Comparison of ENCODE assay signal across 7 cellular contexts in genomic region chr10:42665181-42665979, GRCh38. TPM values are rescaled to one million over a fixed set of nuclear protein-coding genes. Genes with fewer than 3 reads are reported as not detected.
A peak's percentile ranks its signal among the peaks of the same experiment; 100 is the strongest.
DNase-seq lines count a peak whose midpoint lies in the region; ATAC-seq and TF ChIP-seq lines count a peak whose summit lies in the region.
"Not testable (repeated sequence)": the region's sequence is repeated elsewhere in the genome, so short reads cannot be mapped to it uniquely, and the experiment has no call there.

No MANE protein-coding gene starts in this region.

- not testable (repeated sequence) for H3K9ac ChIP-seq in Karpas-422 (ENCODE audit: low read length)

- not testable (repeated sequence) for H3K9me2 ChIP-seq in Karpas-422 (replicated peaks; ENCODE audit: insufficient read depth, low read length)

- H3K36me3 Mint-ChIP-seq in T-helper 17 cell (ENCODE audit: low read depth); stimulated activated effector memory CD8-positive, alpha-beta T cell treated with anti-CD3 and anti-CD28 coated beads, Interleukin-12 subunit alpha, Interleukin-12 subunit beta, amount 100 ng/mL, for 72 hours: not testable (repeated sequence)

- not testable (repeated sequence) for H2AFZ ChIP-seq in Karpas-422 (ENCODE audit: low read length)

- not testable (repeated sequence) for H3K9me3 Mint-ChIP-seq in stimulated activated effector memory CD8-positive, alpha-beta T cell treated with anti-CD3 and anti-CD28 coated beads, Interleukin-12 subunit alpha, Interleukin-12 subunit beta, amount 100 ng/mL, for 72 hours

- TF ChIP-seq CTCF in Peyer's patch (IDR thresholded peaks at IDR 0.05), result not testable (repeated sequence)

- not testable (repeated sequence) for H3K4me1 Mint-ChIP-seq in T-helper 17 cell; stimulated activated effector memory CD8-positive, alpha-beta T cell treated with anti-CD3 and anti-CD28 coated beads, Interleukin-12 subunit alpha, Interleukin-12 subunit beta, amount 100 ng/mL, for 72 hours

- in situ Hi-C loops in Caki2 (cut with HindIII; ENCODE audit: low pct_unique_long_range_greater_than_20kb, low sequenced_read_pairs), result not testable (repeated sequence)

- not testable (repeated sequence) for H3K27me3 Mint-ChIP-seq in T-helper 17 cell

- DNase-seq in Caki2 (ENCODE audit: low read depth) (peak; percentile 49), Karpas-422 (peak; percentile 68), Peyer's patch (peak in 2 of 3 donors; percentile 55 to 61)
- DNase-seq in T-helper 17 cell; stimulated activated effector memory CD8-positive, alpha-beta T cell treated with anti-CD3 and anti-CD28 coated beads, Interleukin-12 subunit alpha, Interleukin-12 subunit beta, amount 100 ng/mL, for 72 hours (ENCODE audit: low spot score in 2 of 2): not testable (repeated sequence)
- peak; percentile 4 for DNase-seq in activated naive CD4-positive, alpha-beta T cell treated with Interleukin-2 at 50 U/mL for 16 hours

- H3K4me3 ChIP-seq in Karpas-422 (ENCODE audit: low read length), result peak overlapping the region; percentile 34; the same call in 1 of the 2 replicates
- not testable (repeated sequence) for H3K4me3 ChIP-seq in Peyer's patch

- H3K9me3 ChIP-seq in Karpas-422 (ENCODE audit: low read length); Peyer's patch; T-helper 17 cell (ENCODE audit: control insufficient read depth, low read length, poor library complexity, severe bottlenecking): not testable (repeated sequence)

- not testable (repeated sequence) for H3K36me3 ChIP-seq in Karpas-422 (ENCODE audit: insufficient read depth, low read length); Peyer's patch

- not testable (repeated sequence) for H3K79me2 ChIP-seq in Karpas-422 (ENCODE audit: low read length)

- H4K20me1 ChIP-seq in Karpas-422 (ENCODE audit: insufficient read depth, low read depth, low read length), result not testable (repeated sequence)

- TF ChIP-seq POLR2A in Peyer's patch (IDR thresholded peaks at IDR 0.05), result not testable (repeated sequence)

- ATAC-seq in T-helper 17 cell; stimulated activated effector memory CD8-positive, alpha-beta T cell treated with anti-CD3 and anti-CD28 coated beads, Interleukin-12 subunit alpha, Interleukin-12 subunit beta, amount 100 ng/mL, for 72 hours: not testable (repeated sequence)
- peak; percentile 73 for ATAC-seq in esophagus mucosa

- H3K27me3 ChIP-seq in Karpas-422 (ENCODE audit: low read length); Peyer's patch: not testable (repeated sequence)

- H3K4me2 ChIP-seq in Karpas-422 (ENCODE audit: low read depth, low read length, poor library complexity, severe bottlenecking), result peak overlapping the region; percentile 61

- H3K4me1 ChIP-seq in Karpas-422 (ENCODE audit: low read length); Peyer's patch: not testable (repeated sequence)

- H3K27ac ChIP-seq in Karpas-422 (ENCODE audit: low read length); Peyer's patch: not testable (repeated sequence)

- H3K27ac Mint-ChIP-seq in T-helper 17 cell; stimulated activated effector memory CD8-positive, alpha-beta T cell treated with anti-CD3 and anti-CD28 coated beads, Interleukin-12 subunit alpha, Interleukin-12 subunit beta, amount 100 ng/mL, for 72 hours: not testable (repeated sequence)

- H3K4me3 Mint-ChIP-seq in T-helper 17 cell, result peak overlapping the region; percentile 13
- H3K4me3 Mint-ChIP-seq in stimulated activated effector memory CD8-positive, alpha-beta T cell treated with anti-CD3 and anti-CD28 coated beads, Interleukin-12 subunit alpha, Interleukin-12 subunit beta, amount 100 ng/mL, for 72 hours, result peak overlapping the region; percentile 35

RNA-seq across cellular contexts. Expression of gene ZNF33B, which starts 27.0 kb away (rescaled TPM):
- total RNA-seq in Caki2 (2014; rRNA removed; shearing (Covaris generic); ENCODE audit: low replicate concordance), result 12.7 and 19.0 TPM in 2 replicates
- 7.7 and 22.7 TPM in 2 replicates for total RNA-seq in Karpas-422 (2014; rRNA removed; shearing (Covaris generic); ENCODE audit: low replicate concordance)
- total RNA-seq in Peyer's patch (100 to 1,000 TPM in 1 of 4 donors, 10 to 100 TPM in 2, 1 to 10 TPM in 1; 7.4 to 140 (median 19.0) TPM), T-helper 17 cell (10 to 100 TPM; 28.1 to 32.1 TPM), esophagus mucosa (13.2 TPM)
